ENCODE assay signal across 8 cellular contexts in genomic region chr2:200414367-200414766, GRCh38.
"Had no signal": no experiment of that assay in that cellular context is flagged by ENCODE, and none has a peak within 500 bp of the region (broad histone marks: within the 10 kb centered on the region; RNA-seq: fewer than 3 reads in every experiment).

No MANE protein-coding gene starts in this region.

- H3K27ac ChIP-seq: GM23248, HL-60 had no signal

- H3K9me3 Mint-ChIP-seq: H9 had no signal

- DNase-seq: GM23248, H9, HCEC 1CT, IMR-90 had no signal

- H3K4me3 Mint-ChIP-seq: H9 had no signal

- ATAC-seq: K562 had no signal

- H3K4me3 ChIP-seq: GM23248, K562 had no signal

- H3K9ac ChIP-seq: GM23248 had no signal

- FAIRE-seq: H1, H54, K562 had no signal

- H2AFZ ChIP-seq: GM23248 had no signal
